ENCODE assay signal across 13 cellular contexts in the genomic region with DNA sequence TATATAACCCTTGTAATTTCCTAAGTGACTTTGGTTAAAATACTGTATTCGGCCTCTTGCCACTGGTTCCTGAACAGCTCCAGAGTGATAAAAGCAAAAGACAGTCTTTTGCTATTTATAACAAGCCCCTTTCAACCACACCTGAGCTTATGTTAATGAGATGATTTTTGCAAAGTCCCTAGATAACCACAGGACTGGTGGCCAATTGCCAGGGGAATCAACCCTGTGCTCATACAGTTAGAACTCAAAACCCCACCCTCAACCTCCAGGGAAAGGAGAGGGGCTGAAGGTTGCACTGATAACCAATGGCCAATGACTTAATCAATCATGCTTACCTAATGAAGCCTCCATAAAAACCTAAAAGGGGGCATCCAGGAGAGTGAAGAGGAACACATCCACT.
A peak's percentile ranks its signal among the peaks of the same experiment; 100 is the strongest.
DNase-seq lines count a peak whose midpoint lies in the region; ATAC-seq and FAIRE-seq lines count a peak whose summit lies in the region.
"Had no signal": no experiment of that assay in that cellular context is flagged by ENCODE, and none has a peak within 500 bp of the region (broad histone marks: within the 10 kb centered on the region; RNA-seq: fewer than 3 reads in every experiment).

No MANE protein-coding gene starts in this region.

- H3K27ac Mint-ChIP-seq in activated naive CD8-positive, alpha-beta T cell treated with anti-CD3 and anti-CD28 coated beads, Interleukin-2, amount 50 U/mL, for 24 hours, result peak overlapping the region; percentile 82

- no peak for FAIRE-seq in urothelium cell line (lab: Jason Lieb, UNC)

- no peaks in the 10 kb centered on the region for H3K27me3 Mint-ChIP-seq in activated naive CD8-positive, alpha-beta T cell treated with anti-CD3 and anti-CD28 coated beads, Interleukin-2, amount 50 U/mL, for 24 hours

- peak overlapping the region; percentile 53 for H3K4me3 Mint-ChIP-seq in activated naive CD8-positive, alpha-beta T cell treated with anti-CD3 and anti-CD28 coated beads, Interleukin-2, amount 50 U/mL, for 24 hours
- H3K4me3 Mint-ChIP-seq: H9 had no signal

- peak; percentile 43 to 61 for DNase-seq in activated CD4-positive, alpha-beta T cell treated with anti-CD3 and anti-CD28 coated beads, Interleukin-2, amount 50 U/mL, for 48 hours
- DNase-seq in activated CD4-positive, alpha-beta T cell treated with anti-CD3 and anti-CD28 coated beads for 4 hours, result no peak
- peak; percentile 58 for DNase-seq in activated naive CD8-positive, alpha-beta T cell treated with anti-CD3 and anti-CD28 coated beads, Interleukin-2, amount 50 U/mL, for 24 hours
- DNase-seq in stimulated activated CD4-positive, alpha-beta T cell treated with anti-CD3 and anti-CD28 coated beads, Interleukin-4, amount 100 ng/mL, for 1 hour, result peak; percentile 18
- DNase-seq in ecto neural progenitor cell (ENCODE audit: low spot score) (no peak), SHP77 treated with DMSO at 0.1 percent for 48 hours (lab: John Stamatoyannopoulos, UW) (no peak), urothelium cell line (ENCODE audit: low spot score) (no peak)
- DNase-seq: ACHN, foreskin melanocyte, H9, NCI-H774, ovary had no signal

- peaks cover 71% of the 10 kb centered on the region for H3K4me1 Mint-ChIP-seq in activated naive CD8-positive, alpha-beta T cell treated with anti-CD3 and anti-CD28 coated beads, Interleukin-2, amount 50 U/mL, for 24 hours

- H3K9me3 Mint-ChIP-seq in activated naive CD8-positive, alpha-beta T cell treated with anti-CD3 and anti-CD28 coated beads, Interleukin-2, amount 50 U/mL, for 24 hours, result no peaks in the 10 kb centered on the region
- H3K9me3 Mint-ChIP-seq: H9 had no signal

- H3K36me3 Mint-ChIP-seq in activated naive CD8-positive, alpha-beta T cell treated with anti-CD3 and anti-CD28 coated beads, Interleukin-2, amount 50 U/mL, for 24 hours (ENCODE audit: low read depth), result no peaks in the 10 kb centered on the region

- peak; percentile 59 for ATAC-seq in HG02763 (IDR thresholded peaks at IDR 0.05; ENCODE audit: unreplicated experiment)
- peak; percentile 74 for ATAC-seq in activated naive CD8-positive, alpha-beta T cell treated with anti-CD3 and anti-CD28 coated beads, Interleukin-2, amount 50 U/mL, for 24 hours

Comparison
In these comparisons a context has a peak if more than half of its experiments do, and no peak if none do; other contexts are left out.
1. DNase-seq: peak in activated CD4-positive, alpha-beta T cell treated with anti-CD3 and anti-CD28 coated beads, Interleukin-2, amount 50 U/mL, for 48 hours (2 of 2), activated naive CD8-positive, alpha-beta T cell treated with anti-CD3 and anti-CD28 coated beads, Interleukin-2, amount 50 U/mL, for 24 hours (single experiment) and stimulated activated CD4-positive, alpha-beta T cell treated with anti-CD3 and anti-CD28 coated beads, Interleukin-4, amount 100 ng/mL, for 1 hour (single experiment); none in activated CD4-positive, alpha-beta T cell treated with anti-CD3 and anti-CD28 coated beads for 4 hours (0 of 2), ecto neural progenitor cell (single experiment), SHP77 treated with DMSO at 0.1 percent for 48 hours (single experiment) and urothelium cell line (single experiment).